ENCODE assay signal across 22 cellular contexts in genomic region chr4:159045321-159045720, GRCh38. TPM values are rescaled to one million over a fixed set of nuclear protein-coding genes. Genes with fewer than 3 reads are reported as not detected.
DNase-seq lines count a peak whose midpoint lies in the region; ATAC-seq, FAIRE-seq and TF ChIP-seq lines count a peak whose summit lies in the region.
"Had no signal": no experiment of that assay in that cellular context is flagged by ENCODE, and none has a peak within 500 bp of the region (broad histone marks: within the 10 kb centered on the region; RNA-seq: fewer than 3 reads in every experiment).

No MANE protein-coding gene starts in this region.

- no peak overlapping the region for H2AFZ ChIP-seq in astrocyte (ENCODE audit: low read depth, low read length)

- peak overlapping the region; percentile 55 for H3K27ac Mint-ChIP-seq in astrocyte (ENCODE audit: unreplicated experiment)
- H3K27ac Mint-ChIP-seq: B cell; CD4-positive, alpha-beta T cell; HFFc6 had no signal

- DNase-seq in astrocyte (ENCODE audit: low read depth) (no peak), ecto neural progenitor cell (ENCODE audit: low spot score) (no peak), NCI-H1930 (lab: John Stamatoyannopoulos, UW) (no peak), tibial nerve (ENCODE audit: low spot score in 2 of 2) (no peak), NCI-H446 (lab: John Stamatoyannopoulos, UW) (no peak)
- DNase-seq: Calu3; CD4-positive, alpha-beta T cell; DMS53; HFFc6; NCI-H1417; NCI-H2029; NCI-H524; Peyer's patch had no signal

- ATAC-seq in GM19395 (IDR thresholded peaks at IDR 0.05; ENCODE audit: unreplicated experiment): peak; percentile 55
- peak; percentile 49 for ATAC-seq in HG03159 (IDR thresholded peaks at IDR 0.05; ENCODE audit: unreplicated experiment)
- ATAC-seq: Right ventricle myocardium inferior had no signal

- peaks cover 10% of the 10 kb centered on the region for H3K4me1 ChIP-seq in astrocyte (ENCODE audit: insufficient read depth, low read length)
- H3K4me1 ChIP-seq in tibial nerve: no peaks in the 10 kb centered on the region

- H4K20me1 ChIP-seq in astrocyte (ENCODE audit: insufficient read depth, low read length): no peaks in the 10 kb centered on the region

- no peak overlapping the region for H3K9ac ChIP-seq in astrocyte (ENCODE audit: low read length)

- no peaks in the 10 kb centered on the region for H3K27me3 Mint-ChIP-seq in astrocyte (ENCODE audit: low read depth, unreplicated experiment)

- no peak overlapping the region for H3K4me3 Mint-ChIP-seq in astrocyte (ENCODE audit: unreplicated experiment)
- H3K4me3 Mint-ChIP-seq: B cell; CD4-positive, alpha-beta T cell; HFFc6; IgD-negative memory B cell had no signal

- TF ChIP-seq EP300 in tibial nerve (IDR thresholded peaks at IDR 0.05): no peak

- no peak overlapping the region for H3K27ac ChIP-seq in astrocyte (ENCODE audit: low read depth, low read length)
- H3K27ac ChIP-seq in tibial nerve: peak overlapping the region in 1 of 4 donors; percentile 15
- H3K27ac ChIP-seq: HL-60, Peyer's patch, SK-N-MC had no signal

- H3K9me3 ChIP-seq in astrocyte (ENCODE audit: insufficient read depth, low read depth, low read length) (no peaks in the 10 kb centered on the region), tibial nerve (no peaks in the 10 kb centered on the region)
- H3K9me3 ChIP-seq: Peyer's patch had no signal

- H3K36me3 ChIP-seq in astrocyte (ENCODE audit: insufficient read depth, low read length) (no peaks in the 10 kb centered on the region), tibial nerve (no peaks in the 10 kb centered on the region)
- H3K36me3 ChIP-seq: Peyer's patch had no signal

- FAIRE-seq in astrocyte (lab: Jason Lieb, UNC): no peak
- FAIRE-seq: H54, HTR-8/SVneo had no signal

- H3K79me2 ChIP-seq in astrocyte (ENCODE audit: insufficient read depth, low read length): no peaks in the 10 kb centered on the region

- peaks cover 15% of the 10 kb centered on the region for H3K4me1 Mint-ChIP-seq in astrocyte (ENCODE audit: low read depth, unreplicated experiment)
- H3K4me1 Mint-ChIP-seq: B cell had no signal

- TF ChIP-seq POLR2A in tibial nerve (IDR thresholded peaks at IDR 0.05): no peak

- TF ChIP-seq CTCF in astrocyte (IDR thresholded peaks at IDR 0.05; ENCODE audit: insufficient read depth, low read depth, low read length) (no peak), tibial nerve (IDR thresholded peaks at IDR 0.05) (no peak)

- H3K4me3 ChIP-seq in astrocyte (ENCODE audit: insufficient read depth, low read depth, low read length) (no peak overlapping the region), tibial nerve (no peak overlapping the region)
- H3K4me3 ChIP-seq: Peyer's patch, SK-N-MC had no signal

- no peaks in the 10 kb centered on the region for H3K27me3 ChIP-seq in astrocyte (ENCODE audit: insufficient read depth, low read length)
- H3K27me3 ChIP-seq in tibial nerve: no peaks in the 10 kb centered on the region
- H3K27me3 ChIP-seq: Peyer's patch had no signal

- H3K4me2 ChIP-seq in astrocyte (ENCODE audit: low read length): no peak overlapping the region

- H3K9me3 Mint-ChIP-seq in astrocyte (ENCODE audit: unreplicated experiment): no peaks in the 10 kb centered on the region
- H3K9me3 Mint-ChIP-seq: CD4-positive, alpha-beta T cell; HFFc6; IgD-negative memory B cell had no signal

- no peaks in the 10 kb centered on the region for H3K36me3 Mint-ChIP-seq in astrocyte (ENCODE audit: low read depth, unreplicated experiment)
- H3K36me3 Mint-ChIP-seq: IgD-negative memory B cell had no signal

RNA-seq across cellular contexts. Expression of gene RAPGEF2, which starts 57.6 kb away (rescaled TPM):
- total RNA-seq in astrocyte: 50.9 and 59.0 TPM in 2 replicates
- total RNA-seq in tibial nerve: 10 to 100 TPM; 61.0 to 81.5 (median 69.5) TPM
